Comparison of ENCODE assay signal across 11 cellular contexts in the genomic region with DNA sequence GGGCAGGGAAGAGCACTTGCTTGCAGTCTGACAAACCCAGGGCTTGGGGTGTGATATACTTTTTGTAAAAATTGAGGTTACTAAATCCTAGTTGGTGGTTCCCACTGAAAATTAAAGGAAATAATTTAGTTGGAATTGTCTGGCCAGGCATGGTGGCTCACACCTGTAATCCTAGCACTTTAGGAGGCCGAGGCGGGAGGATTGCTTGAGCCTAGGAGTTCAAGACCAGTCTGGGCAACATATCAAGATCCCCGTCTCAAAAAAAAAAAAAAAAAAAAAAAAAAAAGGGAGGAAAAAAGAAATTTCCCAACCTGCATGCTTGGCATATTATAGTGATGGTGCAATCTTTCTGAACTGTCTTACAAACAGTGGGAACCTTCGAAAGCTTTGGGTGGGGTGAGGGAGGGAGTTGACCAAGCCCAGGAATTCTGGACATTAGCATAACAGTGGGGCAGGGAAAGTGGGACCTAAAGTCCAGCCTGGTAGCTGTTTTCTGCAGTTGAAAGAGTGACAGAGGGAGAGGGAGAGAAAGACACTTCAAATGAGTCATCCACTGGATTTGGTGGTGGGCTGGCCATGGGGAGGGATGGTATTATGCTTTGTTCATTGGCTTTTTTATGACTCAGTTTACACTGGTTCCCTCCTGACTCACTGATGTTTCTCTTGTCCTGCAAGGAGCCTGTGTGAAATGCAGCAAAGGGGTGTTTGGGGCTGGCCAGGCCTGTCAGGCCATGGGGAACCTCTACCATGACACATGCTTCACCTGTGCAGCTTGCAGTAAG. TPM values are rescaled to one million over a fixed set of nuclear protein-coding genes. Genes with fewer than 3 reads are reported as not detected.
DNase-seq lines count a peak whose midpoint lies in the region; ATAC-seq and TF ChIP-seq lines count a peak whose summit lies in the region.
"Had no signal": no experiment of that assay in that cellular context is flagged by ENCODE, and none has a peak within 500 bp of the region (broad histone marks: within the 10 kb centered on the region; RNA-seq: fewer than 3 reads in every experiment).

No MANE protein-coding gene starts in this region.

- TF ChIP-seq CTCF in CD14-positive monocyte (IDR thresholded peaks at IDR 0.05) = no peak
- TF ChIP-seq CTCF in endodermal cell (conservative IDR thresholded peaks at IDR 0.05) = no peak
- no peak for TF ChIP-seq CTCF in smooth muscle cell (IDR thresholded peaks at IDR 0.05; ENCODE audit: borderline replicate concordance, insufficient read depth, poor library complexity, severe bottlenecking)

- intact Hi-C loops in CD14-positive monocyte (cut with micrococcal nuclease) = no loop called here

- H3K9ac ChIP-seq in endodermal cell (ENCODE audit: extremely low read depth, low read length, poor library complexity, severe bottlenecking) (no peak overlapping the region), smooth muscle cell (ENCODE audit: low read depth) (no peak overlapping the region)

- no peaks in the 10 kb centered on the region for H3K27me3 ChIP-seq in endodermal cell (ENCODE audit: control insufficient read depth, insufficient read depth, low read length, poor library complexity, severe bottlenecking)
- no peaks in the 10 kb centered on the region for H3K27me3 ChIP-seq in smooth muscle cell (ENCODE audit: low read depth)

- WGBS in endodermal cell (ENCODE audit: insufficient coverage in 1 of 2, insufficient read length in 1 of 2), 2 experiments = 76 to 84% methylated on average over 2 to 4 of the region's 4 CpGs
- WGBS in smooth muscle cell (ENCODE audit: low lambda C conversion rate) = 73% methylated on average over 4 of the region's 4 CpGs

- H3K9me3 Mint-ChIP-seq in CD14-positive monocyte (no peaks in the 10 kb centered on the region), endodermal cell (no peaks in the 10 kb centered on the region), memory B cell (no peaks in the 10 kb centered on the region)

- H3K36me3 Mint-ChIP-seq in CD14-positive monocyte (peaks cover 42 to 45% of the 10 kb centered on the region in 2 donors), endodermal cell (ENCODE audit: low read depth) (peaks cover 17% of the 10 kb centered on the region), memory B cell (peaks cover 24% of the 10 kb centered on the region)

- no peaks in the 10 kb centered on the region for H3F3A ChIP-seq in smooth muscle cell (ENCODE audit: low read depth)

- peaks cover 50% of the 10 kb centered on the region for H3K4me1 Mint-ChIP-seq in CD14-positive monocyte
- peaks cover 23% of the 10 kb centered on the region for H3K4me1 Mint-ChIP-seq in endodermal cell
- H3K4me1 Mint-ChIP-seq in memory B cell = peaks cover 23% of the 10 kb centered on the region

- H3K27ac ChIP-seq in endodermal cell (ENCODE audit: low read depth, low read length) (no peak overlapping the region), smooth muscle cell (ENCODE audit: low read depth) (no peak overlapping the region)

- H4K20me1 ChIP-seq in smooth muscle cell (ENCODE audit: low read depth) = peaks cover 20% of the 10 kb centered on the region

- DNase-seq in CD14-positive monocyte (ENCODE audit: low spot score) (no peak), LoVo (ENCODE audit: low spot score) (peak; percentile 40), endodermal cell (peak; percentile 78), memory B cell (ENCODE audit: low spot score in 2 of 2) (no peak), H4 (ENCODE audit: low spot score) (no peak), NCI-H2196 treated with DMSO at 0.1 percent for 48 hours (lab: John Stamatoyannopoulos, UW; ENCODE audit: unreplicated experiment) (no peak), smooth muscle cell (lab: John Stamatoyannopoulos, UW; ENCODE audit: unreplicated experiment) (no peak)
- no peak for DNase-seq in activated CD4-positive, CD25-positive, alpha-beta regulatory T cell treated with anti-CD3 and anti-CD28 coated beads, Interleukin-2, amount 50 U/mL, for 72 hours
- DNase-seq: activated naive CD4-positive, alpha-beta T cell treated with anti-CD3 and anti-CD28 coated beads, Interleukin-2, amount 50 U/mL, for 16 hours; DMS79; hippocampal formation had no signal

- no peak overlapping the region for H3K4me2 ChIP-seq in smooth muscle cell

- no peak for ATAC-seq in memory B cell (ENCODE audit: low read depth)

- no peak overlapping the region for H3K4me3 Mint-ChIP-seq in CD14-positive monocyte
- H3K4me3 Mint-ChIP-seq in endodermal cell = no peak overlapping the region
- no peak overlapping the region for H3K4me3 Mint-ChIP-seq in memory B cell

- H3K79me2 ChIP-seq in smooth muscle cell (ENCODE audit: low read depth) = no peaks in the 10 kb centered on the region

- H3K36me3 ChIP-seq in endodermal cell (ENCODE audit: control insufficient read depth, insufficient read depth, low read length) (peaks cover 21% of the 10 kb centered on the region), smooth muscle cell (ENCODE audit: low read depth) (no peaks in the 10 kb centered on the region)

- H3K27ac Mint-ChIP-seq in CD14-positive monocyte (peak overlapping the region in 5 of 7 donors; percentile 25 to 46 (median 35)), endodermal cell (peak overlapping the region; percentile 77), memory B cell (peak overlapping the region; percentile 63)

- H3K27me3 Mint-ChIP-seq in CD14-positive monocyte (ENCODE audit: low read depth in 3 of 3) (peaks cover 0 to 2% (median 2%) of the 10 kb centered on the region in 3 donors), endodermal cell (ENCODE audit: insufficient read depth) (no peaks in the 10 kb centered on the region), memory B cell (no peaks in the 10 kb centered on the region)

- H3K9me3 ChIP-seq in endodermal cell (ENCODE audit: control insufficient read depth, low read length) (no peaks in the 10 kb centered on the region), smooth muscle cell (replicated peaks; ENCODE audit: low read depth) (no peaks in the 10 kb centered on the region)

- H3K4me3 ChIP-seq in endodermal cell (ENCODE audit: low read length) (no peak overlapping the region), smooth muscle cell (no peak overlapping the region)

- H3K4me1 ChIP-seq in endodermal cell (ENCODE audit: control insufficient read depth, insufficient read depth, low read length) (peaks cover 11% of the 10 kb centered on the region), smooth muscle cell (ENCODE audit: low read depth) (peaks cover 11% of the 10 kb centered on the region)

- no peak overlapping the region for H2AFZ ChIP-seq in smooth muscle cell (ENCODE audit: low read depth)

RNA-seq across cellular contexts. Expression of a gene that starts 41.1 kb away (rescaled TPM):
- polyA plus RNA-seq in CD14-positive monocyte (1 to 10 TPM; 6.0 to 8.5 TPM), smooth muscle cell (3.6 and 4.2 TPM in 2 replicates)
- total RNA-seq in endodermal cell (10 to 100 TPM; 30.9 to 33.4 TPM), smooth muscle cell (3.8 and 4.6 TPM in 2 replicates)
- polyA plus RNA-seq in endodermal cell (2013, experiment 1 of 2) = 16.5 TPM
- polyA plus RNA-seq in endodermal cell (2013, experiment 2 of 2) = 12.0 TPM
- 3.3 and 4.0 TPM in 2 replicates for total RNA-seq in H4 (2014; rRNA removed; shearing (Covaris generic))

RNA-seq across cellular contexts. Expression of a gene that starts 53.5 kb away (rescaled TPM):
- polyA plus RNA-seq in CD14-positive monocyte (10 to 100 TPM; 14.6 to 21.5 TPM), smooth muscle cell (12.9 and 15.8 TPM in 2 replicates)
- total RNA-seq in endodermal cell (100 to 1,000 TPM; 149 to 161 TPM), smooth muscle cell (24.7 and 31.7 TPM in 2 replicates)
- 63.0 TPM for polyA plus RNA-seq in endodermal cell (2013, experiment 1 of 2)
- polyA plus RNA-seq in endodermal cell (2013, experiment 2 of 2) = 66.3 TPM
- 16.3 and 23.0 TPM in 2 replicates for total RNA-seq in H4 (2014; rRNA removed; shearing (Covaris generic))

Comparison
In these comparisons a context has a peak if more than half of its experiments do, and no peak if none do; other contexts are left out.
1. DNase-seq: peak in LoVo (single experiment) and endodermal cell (single experiment); none in CD14-positive monocyte (single experiment), memory B cell (0 of 2), H4 (single experiment), NCI-H2196 treated with DMSO at 0.1 percent for 48 hours (single experiment), activated CD4-positive, CD25-positive, alpha-beta regulatory T cell treated with anti-CD3 and anti-CD28 coated beads, Interleukin-2, amount 50 U/mL, for 72 hours (single experiment) and smooth muscle cell (single experiment).
2. Peak in every context shown above with its lines, with median percentiles within 50 percentile points of each other: H3K27ac Mint-ChIP-seq.